Comparison of ENCODE assay signal across 33 cellular contexts in the genomic region with DNA sequence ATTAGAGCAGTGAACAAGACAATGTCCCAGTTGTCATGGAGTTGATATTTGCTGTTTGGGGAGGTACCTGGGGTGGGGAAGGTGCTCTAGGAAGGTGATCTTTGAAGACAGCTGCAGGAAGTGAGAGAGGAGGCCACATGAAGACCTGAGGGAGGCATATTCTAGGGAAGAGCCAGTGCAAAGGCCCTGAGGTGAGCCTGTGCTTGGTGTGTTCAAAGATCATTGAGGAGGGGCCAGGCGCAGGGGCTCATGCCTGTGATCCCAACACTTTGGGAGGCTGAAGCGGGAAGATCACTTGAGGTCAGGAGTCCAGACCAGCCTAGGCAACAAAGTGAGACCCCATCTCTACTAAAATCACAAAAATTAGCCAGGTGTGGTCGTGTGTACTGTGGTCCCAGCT.
"Had no signal": no experiment of that assay in that cellular context is flagged by ENCODE, and none has a peak within 500 bp of the region (broad histone marks: within the 10 kb centered on the region; RNA-seq: fewer than 3 reads in every experiment).

No MANE protein-coding gene starts in this region.

- FAIRE-seq: islet of Langerhans, urothelium cell line had no signal

- H3K27me3 ChIP-seq: esophagus squamous epithelium, heart right ventricle, left lung, neutrophil, right atrium auricular region, tibial nerve, upper lobe of left lung had no signal

- H3K9me3 Mint-ChIP-seq: mesothelial cell of epicardium; naive B cell; natural killer cell treated with Interleukin-12 subunit alpha and Interleukin-12 subunit beta and Interleukin-15 and Interleukin-18, amount 100 ng/mL, for 72 hours; neural crest cell; stimulated activated memory B cell treated with anti-CD40 and anti-IgM and Interleukin-4, amounts not matched to agents 10 μg/mL and 1 μg/mL and 100 μg/mL, for 72 hours; stimulated activated naive CD8-positive, alpha-beta T cell treated with anti-CD3 and anti-CD28 coated beads, Interleukin-15, Interleukin-2, amounts not matched to agents 100 ng/mL and 50 ng/mL, for 24 hours had no signal

- ATAC-seq: heart right ventricle; left cardiac atrium; left lung; mucosa of descending colon; natural killer cell treated with Interleukin-12 subunit alpha and Interleukin-12 subunit beta and Interleukin-15 and Interleukin-18, amount 100 ng/mL, for 72 hours; sciatic nerve; stimulated activated memory B cell treated with anti-CD40 and anti-IgM and Interleukin-4, amounts not matched to agents 10 μg/mL and 1 μg/mL and 100 μg/mL, for 72 hours had no signal

- H3K4me1 ChIP-seq: esophagus squamous epithelium, heart right ventricle, left lung, parathyroid adenoma, right atrium auricular region, tibial nerve, upper lobe of left lung had no signal

- H3K27me3 Mint-ChIP-seq: naive B cell; natural killer cell treated with Interleukin-12 subunit alpha and Interleukin-12 subunit beta and Interleukin-15 and Interleukin-18, amount 100 ng/mL, for 72 hours; progenitor cell of endocrine pancreas; stimulated activated memory B cell treated with anti-CD40 and anti-IgM and Interleukin-4, amounts not matched to agents 10 μg/mL and 1 μg/mL and 100 μg/mL, for 72 hours; stimulated activated naive CD8-positive, alpha-beta T cell treated with anti-CD3 and anti-CD28 coated beads, Interleukin-15, Interleukin-2, amounts not matched to agents 100 ng/mL and 50 ng/mL, for 24 hours had no signal

- H3K27ac Mint-ChIP-seq: mesothelial cell of epicardium; natural killer cell treated with Interleukin-12 subunit alpha and Interleukin-12 subunit beta and Interleukin-15 and Interleukin-18, amount 100 ng/mL, for 72 hours; progenitor cell of endocrine pancreas; stimulated activated memory B cell treated with anti-CD40 and anti-IgM and Interleukin-4, amounts not matched to agents 10 μg/mL and 1 μg/mL and 100 μg/mL, for 72 hours; stimulated activated naive CD8-positive, alpha-beta T cell treated with anti-CD3 and anti-CD28 coated beads, Interleukin-15, Interleukin-2, amounts not matched to agents 100 ng/mL and 50 ng/mL, for 24 hours had no signal

- H3K9me3 ChIP-seq: esophagus squamous epithelium, heart right ventricle, left lung, mucosa of descending colon, neutrophil, right atrium auricular region, thoracic aorta, tibial nerve, upper lobe of left lung had no signal

- H3K4me1 Mint-ChIP-seq: mesothelial cell of epicardium; neural crest cell; stimulated activated memory B cell treated with anti-CD40 and anti-IgM and Interleukin-4, amounts not matched to agents 10 μg/mL and 1 μg/mL and 100 μg/mL, for 72 hours had no signal

- H3K27ac ChIP-seq: coronary artery, esophagus squamous epithelium, heart right ventricle, left lung, neutrophil, parathyroid adenoma, right atrium auricular region, thoracic aorta, tibial nerve, upper lobe of left lung had no signal

- H3K4me3 Mint-ChIP-seq: mesothelial cell of epicardium; natural killer cell treated with Interleukin-12 subunit alpha and Interleukin-12 subunit beta and Interleukin-15 and Interleukin-18, amount 100 ng/mL, for 72 hours; neural crest cell; stimulated activated memory B cell treated with anti-CD40 and anti-IgM and Interleukin-4, amounts not matched to agents 10 μg/mL and 1 μg/mL and 100 μg/mL, for 72 hours; stimulated activated naive CD8-positive, alpha-beta T cell treated with anti-CD3 and anti-CD28 coated beads, Interleukin-15, Interleukin-2, amounts not matched to agents 100 ng/mL and 50 ng/mL, for 24 hours had no signal

- DNase-seq: dermis blood vessel endothelial cell; effector memory CD4-positive, alpha-beta T cell; erythroblast; esophagus squamous epithelium; foreskin melanocyte; glutamatergic neuron; heart right ventricle; hippocampal formation; left cardiac atrium; left lung; mesenchymal stem cell; mucosa of descending colon; naive B cell; stimulated activated CD4-positive, alpha-beta T cell treated with anti-CD3 and anti-CD28 coated beads, Interleukin-12 subunit alpha, Interleukin-12 subunit beta, amount 100 ng/mL, for 4 hours; stimulated activated CD4-positive, alpha-beta T cell treated with anti-CD3 and anti-CD28 coated beads, Interleukin-2, amount 100 ng/mL, for 24 hours; stimulated activated CD4-positive, alpha-beta T cell treated with anti-CD3 and anti-CD28 coated beads, Interleukin-4, amount 100 ng/mL, for 24 hours; upper lobe of left lung had no signal

- H3K4me3 ChIP-seq: coronary artery, esophagus squamous epithelium, heart right ventricle, left lung, mucosa of descending colon, right atrium auricular region, smooth muscle cell, thoracic aorta, tibial nerve, upper lobe of left lung had no signal
